17 cellular contexts compared by ENCODE assay signal in genomic region chr16:4987580-4988374, GRCh38. TPM values are rescaled to one million over a fixed set of nuclear protein-coding genes. Genes with fewer than 3 reads are reported as not detected.
A peak's percentile ranks its signal among the peaks of the same experiment; 100 is the strongest.
DNase-seq lines count a peak whose midpoint lies in the region; ATAC-seq and TF ChIP-seq lines count a peak whose summit lies in the region.
"Had no signal": no experiment of that assay in that cellular context is flagged by ENCODE, and none has a peak within 500 bp of the region (broad histone marks: within the 10 kb centered on the region; RNA-seq: fewer than 3 reads in every experiment).

No MANE protein-coding gene starts in this region.

- intact Hi-C loops in Calu3 (cut with micrococcal nuclease; ENCODE audit: unreplicated experiment): no loop called here

- H3K27me3 Mint-ChIP-seq in Calu3 (ENCODE audit: unreplicated experiment) (peaks cover 58% of the 10 kb centered on the region), endothelial cell (ENCODE audit: unreplicated experiment) (peaks cover 2% of the 10 kb centered on the region), nephron progenitor cell (ENCODE audit: low read depth, poor library complexity) (peaks cover 67% of the 10 kb centered on the region)

- H3K36me3 Mint-ChIP-seq in Calu3 (ENCODE audit: insufficient read depth, unreplicated experiment) (no peaks in the 10 kb centered on the region), endothelial cell (ENCODE audit: low read depth, unreplicated experiment) (no peaks in the 10 kb centered on the region), nephron progenitor cell (ENCODE audit: low read depth) (no peaks in the 10 kb centered on the region)

- no peak overlapping the region for H3K27ac Mint-ChIP-seq in Calu3 (ENCODE audit: unreplicated experiment)
- no peak overlapping the region for H3K27ac Mint-ChIP-seq in endothelial cell (ENCODE audit: unreplicated experiment)
- no peak overlapping the region for H3K27ac Mint-ChIP-seq in nephron progenitor cell
- H3K27ac Mint-ChIP-seq: activated naive CD4-positive, alpha-beta T cell treated with anti-CD3 and anti-CD28 coated beads for 36 hours; T-helper 2 cell treated with Interferon-gamma antibody and Interleukin-4, amounts not matched to agents 5 μg/mL and 100 μg/mL, for 36 hours had no signal

- TF ChIP-seq CTCF in Calu3 (IDR thresholded peaks at IDR 0.05; ENCODE audit: unreplicated experiment): no peak
- no peak for TF ChIP-seq CTCF in endothelial cell (IDR thresholded peaks at IDR 0.05; ENCODE audit: unreplicated experiment)
- no peak for TF ChIP-seq CTCF in nephron progenitor cell (IDR thresholded peaks at IDR 0.05)

- CTCF ChIA-PET in Calu3 (lab: Charles Lee): interaction anchor here (0.7 kb wide), 1 partner anchor 138 kb away, joined by 3 read pairs; no protein-coding TSS in a partner anchor

- no peaks in the 10 kb centered on the region for H3K4me1 ChIP-seq in HUES64 (ENCODE audit: insufficient read depth, low read length)
- H3K4me1 ChIP-seq: colonic mucosa had no signal

- no peaks in the 10 kb centered on the region for H3K4me1 Mint-ChIP-seq in Calu3 (ENCODE audit: low read depth, unreplicated experiment)
- no peaks in the 10 kb centered on the region for H3K4me1 Mint-ChIP-seq in endothelial cell (ENCODE audit: unreplicated experiment)
- no peaks in the 10 kb centered on the region for H3K4me1 Mint-ChIP-seq in nephron progenitor cell

- no peak overlapping the region for H3K27ac ChIP-seq in HUES64 (ENCODE audit: low read depth, low read length)
- H3K27ac ChIP-seq: colonic mucosa had no signal

- peak overlapping the region; percentile 39 for H3K4me3 ChIP-seq in HUES64 (ENCODE audit: low read length)
- H3K4me3 ChIP-seq: colonic mucosa had no signal

- ATAC-seq in HG02642 (IDR thresholded peaks at IDR 0.05; ENCODE audit: poor library complexity, unreplicated experiment): no peak
- ATAC-seq in HG03378 (IDR thresholded peaks at IDR 0.05; ENCODE audit: unreplicated experiment): no peak
- ATAC-seq: left lobe of liver had no signal

- DNase-seq in Calu3 (no peak), endothelial cell (ENCODE audit: low spot score) (no peak), nephron progenitor cell (peak; percentile 45), MV-4-11 (lab: John Stamatoyannopoulos, UW) (no peak), NOMO-1 (lab: John Stamatoyannopoulos, UW; ENCODE audit: unreplicated experiment in 2 of 2) (no peak)
- DNase-seq: activated CD8-positive, alpha-beta memory T cell treated with anti-CD3 and anti-CD28 coated beads for 24 hours; activated naive CD4-positive, alpha-beta T cell treated with anti-CD3 and anti-CD28 coated beads for 36 hours; colonic mucosa; GF-D8; KG1; NCI-H2171 treated with DMSO at 0.1 percent for 48 hours had no signal

- 18% methylated on average over 60 of the region's 60 CpGs for WGBS in HUES64

- H3K4me3 Mint-ChIP-seq in Calu3 (ENCODE audit: low read depth, unreplicated experiment) (peak overlapping the region; percentile 12), endothelial cell (ENCODE audit: unreplicated experiment) (peak overlapping the region; percentile 62), nephron progenitor cell (peak overlapping the region; percentile 58)
- H3K4me3 Mint-ChIP-seq: activated naive CD4-positive, alpha-beta T cell treated with anti-CD3 and anti-CD28 coated beads for 36 hours; T-helper 2 cell treated with Interferon-gamma antibody and Interleukin-4, amounts not matched to agents 5 μg/mL and 100 μg/mL, for 36 hours had no signal

- no TSS peak for BruUV-seq in Calu3 (replicated peaks; lab: Mats Ljungman, UMichigan)

- no peaks in the 10 kb centered on the region for H3K36me3 ChIP-seq in HUES64 (ENCODE audit: insufficient read depth, low read length)
- H3K36me3 ChIP-seq: colonic mucosa had no signal

- H3K9ac ChIP-seq in HUES64 (ENCODE audit: low read depth, low read length): peak overlapping the region; percentile 57

- peaks cover 33% of the 10 kb centered on the region for H3K27me3 ChIP-seq in HUES64 (ENCODE audit: insufficient read depth, low read length)

- no peaks in the 10 kb centered on the region for H3K9me3 ChIP-seq in HUES64 (ENCODE audit: insufficient read depth, low read depth, low read length)
- H3K9me3 ChIP-seq: colonic mucosa had no signal

- peaks cover 4% of the 10 kb centered on the region for H3K9me3 Mint-ChIP-seq in Calu3 (ENCODE audit: low read depth, unreplicated experiment)
- H3K9me3 Mint-ChIP-seq in endothelial cell (ENCODE audit: unreplicated experiment): no peaks in the 10 kb centered on the region
- H3K9me3 Mint-ChIP-seq in nephron progenitor cell: peaks cover 7% of the 10 kb centered on the region
- H3K9me3 Mint-ChIP-seq: activated naive CD4-positive, alpha-beta T cell treated with anti-CD3 and anti-CD28 coated beads for 36 hours; T-helper 2 cell treated with Interferon-gamma antibody and Interleukin-4, amounts not matched to agents 5 μg/mL and 100 μg/mL, for 36 hours had no signal

RNA-seq across cellular contexts. Expression of gene SEC14L5, which starts 29.6 kb away (rescaled TPM):
- 0.52 and 0.54 TPM in 2 replicates for total RNA-seq in Calu3 (2022)
- 1.2 TPM for polyA plus RNA-seq in HUES64 (2013, experiment 1 of 2)
- polyA plus RNA-seq in HUES64 (2013, experiment 2 of 2): 1.3 TPM
- total RNA-seq in endothelial cell (ENCODE audit: unreplicated experiment): 0.05 TPM
- total RNA-seq: activated naive CD4-positive, alpha-beta T cell treated with anti-CD3 and anti-CD28 coated beads for 36 hours had no signal
- polyA plus RNA-seq: BJ had no signal

RNA-seq across cellular contexts. Expression of gene NAGPA, which starts 46.0 kb away (rescaled TPM):
- total RNA-seq in Calu3 (2022) (15.8 and 16.1 TPM in 2 replicates), endothelial cell (ENCODE audit: unreplicated experiment) (10.2 TPM)
- polyA plus RNA-seq in HUES64 (2013, experiment 1 of 2): 10.6 TPM
- polyA plus RNA-seq in HUES64 (2013, experiment 2 of 2): 6.8 TPM

RNA-seq across cellular contexts. Expression of gene PPL, which starts 50.8 kb away (rescaled TPM):
- total RNA-seq in Calu3 (2022) (75.0 and 104 TPM in 2 replicates), endothelial cell (ENCODE audit: unreplicated experiment) (1.1 TPM)
- polyA plus RNA-seq in HUES64 (2013, experiment 1 of 2): 7.7 TPM
- polyA plus RNA-seq in HUES64 (2013, experiment 2 of 2): 9.8 TPM

Comparison
In these comparisons a context has a peak if more than half of its experiments do, and no peak if none do; other contexts are left out.
1. H3K4me3 Mint-ChIP-seq: peak in every context shown above with its lines; median percentile 62 in endothelial cell; 58 in nephron progenitor cell; 12 in Calu3.
2. RNA of gene PPL, which starts 50.8 kb away (total RNA-seq): 75.0 to 104 TPM in Calu3; 1.1 TPM in endothelial cell (single experiment); every median in the first group is over 10 times any median in the second.